In the genomic region with DNA sequence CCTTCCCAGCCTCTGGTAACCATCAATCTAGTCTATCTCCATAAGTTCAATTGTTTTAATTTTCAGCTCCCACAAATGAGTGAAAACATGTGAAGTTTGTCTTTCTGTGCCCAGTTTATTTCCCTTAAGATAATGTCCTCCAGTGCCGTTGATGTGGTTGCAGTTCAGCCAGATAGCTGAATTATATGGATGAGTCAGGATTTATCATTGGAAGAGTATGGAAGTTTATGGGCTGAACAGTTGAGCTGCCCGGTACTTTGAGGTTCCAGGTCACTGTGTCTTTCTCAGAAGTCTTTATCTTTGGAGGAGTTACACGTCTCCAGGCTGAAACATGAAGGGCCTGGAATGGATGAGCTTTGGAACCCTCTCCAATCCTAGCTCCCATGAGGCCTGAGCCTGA, we compare ENCODE assay signal across 23 cellular contexts.
DNase-seq lines count a peak whose midpoint lies in the region; ATAC-seq, FAIRE-seq and TF ChIP-seq lines count a peak whose summit lies in the region.
"Had no signal": no experiment of that assay in that cellular context is flagged by ENCODE, and none has a peak within 500 bp of the region (broad histone marks: within the 10 kb centered on the region; RNA-seq: fewer than 3 reads in every experiment).

No MANE protein-coding gene starts in this region.

- H3K36me3 ChIP-seq in GM23248 (ENCODE audit: low read depth): no peaks in the 10 kb centered on the region
- no peaks in the 10 kb centered on the region for H3K36me3 ChIP-seq in RWPE2 (ENCODE audit: low read depth)
- no peaks in the 10 kb centered on the region for H3K36me3 ChIP-seq in pancreas
- H3K36me3 ChIP-seq: SJCRH30 had no signal

- H3K4me1 ChIP-seq in GM23248 (ENCODE audit: insufficient read depth) (0 out of 2 replicates have a peak, but pooled peaks cover 4% of the 10 kb centered on the region), RWPE2 (ENCODE audit: insufficient read depth, poor library complexity, severe bottlenecking) (no peaks in the 10 kb centered on the region), pancreas (no peaks in the 10 kb centered on the region)
- H3K4me1 ChIP-seq: SJCRH30 had no signal

- no peaks in the 10 kb centered on the region for H3F3A ChIP-seq in GM23248 (ENCODE audit: insufficient read depth)

- no peak overlapping the region for H2AFZ ChIP-seq in GM23248

- H3K9me3 ChIP-seq in GM23248 (ENCODE audit: low read depth) (no peaks in the 10 kb centered on the region), RWPE2 (ENCODE audit: severe bottlenecking) (no peaks in the 10 kb centered on the region), pancreas (no peaks in the 10 kb centered on the region)
- H3K9me3 ChIP-seq: SJCRH30 had no signal

- TF ChIP-seq CTCF in RWPE2 (IDR thresholded peaks at IDR 0.05; ENCODE audit: poor library complexity, severe bottlenecking) (no peak), fibroblast of mammary gland (conservative IDR thresholded peaks at IDR 0.05; ENCODE audit: control insufficient read depth, insufficient read depth, low read depth, low read length) (no peak), pancreas (IDR thresholded peaks at IDR 0.05) (no peak)

- H3K4me3 ChIP-seq in GM23248 (no peak overlapping the region), RWPE2 (ENCODE audit: severe bottlenecking) (no peak overlapping the region), fibroblast of mammary gland (ENCODE audit: control insufficient read depth, low read depth, low read length) (no peak overlapping the region), pancreas (no peak overlapping the region)
- H3K4me3 ChIP-seq: SJCRH30 had no signal

- H3K27me3 ChIP-seq in GM23248 (replicated peaks; ENCODE audit: insufficient read depth): peaks cover under 1% of the 10 kb centered on the region; the same call in 1 of the 2 replicates
- no peaks in the 10 kb centered on the region for H3K27me3 ChIP-seq in RWPE2 (ENCODE audit: insufficient read depth, poor library complexity, severe bottlenecking)
- no peaks in the 10 kb centered on the region for H3K27me3 ChIP-seq in pancreas

- no peak overlapping the region for H3K4me2 ChIP-seq in GM23248 (ENCODE audit: unreplicated experiment)

- DNase-seq in GM23248 (peak; percentile 21), RWPE2 (ENCODE audit: low spot score) (no peak), fibroblast of mammary gland (ENCODE audit: low read depth) (peak; percentile 20), pancreas (no peak), kidney glomerular epithelial cell (lab: John Stamatoyannopoulos, UW) (no peak), HCEC 1CT (no peak), Ammon's horn (ENCODE audit: low spot score) (no peak)
- DNase-seq: AML-193, DMS79 treated with DMSO at 0.1 percent for 48 hours, GDM1, KG1, NCI-H1105, NCI-H146, NCI-H2029, NCI-H2227 treated with DMSO at 0.1 percent for 48 hours, NCI-H510A, NCI-H748 treated with DMSO at 0.1 percent for 48 hours, SJCRH30, T-cell had no signal

- H4K20me1 ChIP-seq in GM23248 (ENCODE audit: insufficient read depth): no peaks in the 10 kb centered on the region

- FAIRE-seq in pancreas (lab: Jason Lieb, UNC): no peak
- FAIRE-seq: GM18507, H54, HepG2 had no signal

- no peaks in the 10 kb centered on the region for H3K79me2 ChIP-seq in GM23248 (ENCODE audit: insufficient read depth)

- no peak overlapping the region for H3K27ac ChIP-seq in GM23248
- no peak overlapping the region for H3K27ac ChIP-seq in RWPE2 (ENCODE audit: poor library complexity, severe bottlenecking)
- no peak overlapping the region for H3K27ac ChIP-seq in pancreas
- H3K27ac ChIP-seq: C4-2B, SJCRH30 had no signal

- H3K9me2 ChIP-seq in GM23248 (ENCODE audit: insufficient read depth): no peaks in the 10 kb centered on the region

- H3K9ac ChIP-seq in GM23248: no peak overlapping the region

- in situ Hi-C loops in GM23248 (cut with MboI): no loop called here

- intact Hi-C loops in pancreas (cut with DNase I): no loop called here

- ATAC-seq in RWPE2 (ENCODE audit: low read depth) (peak; percentile 56; the same call in 1 of the 3 replicates), pancreas (no peak)
- ATAC-seq: HepG2, T-cell had no signal

- 11 to 15% methylated on average over 3 of the region's 3 CpGs for WGBS in GM23248 (ENCODE audit: low coverage in 1 of 2, low lambda C conversion rate in 2 of 2, missing lambda C conversion rate in 2 of 2), 2 experiments
- 46 to 57% methylated on average over 3 of the region's 3 CpGs for WGBS in pancreas, 2 donors

Comparison
In these comparisons a context has a peak if more than half of its experiments do, and no peak if none do; other contexts are left out.
1. DNase-seq: peak in GM23248 (single experiment) and fibroblast of mammary gland (single experiment); none in RWPE2 (single experiment), pancreas (0 of 6), kidney glomerular epithelial cell (single experiment), HCEC 1CT (single experiment) and Ammon's horn (single experiment).